1 cellular context compared by ENCODE assay signal in genomic region chr15:73965730-73966103, GRCh38.
TF ChIP-seq lines count a peak whose summit lies in the region.

No MANE protein-coding gene starts in this region.

TF ChIP-seq in WTC11, 78 proteins besides CTCF, POLR2A, EP300 and RAD21 (continued from another document):
- no peak for TF ChIP-seq MXD4 (CRISPR knock-in tag; IDR thresholded peaks at IDR 0.05; ENCODE audit: borderline replicate concordance)
- no peak for TF ChIP-seq PREB (CRISPR knock-in tag; IDR thresholded peaks at IDR 0.05; ENCODE audit: borderline replicate concordance)
- no peak for TF ChIP-seq ESRRA (CRISPR knock-in tag; IDR thresholded peaks at IDR 0.05; ENCODE audit: borderline replicate concordance)
- no peak for TF ChIP-seq E2F1 (CRISPR knock-in tag; IDR thresholded peaks at IDR 0.05)
- TF ChIP-seq ZNF671 (CRISPR knock-in tag; IDR thresholded peaks at IDR 0.05): no peak
